Comparison of ENCODE assay signal across 12 cellular contexts in genomic region chr13:50358221-50358620, GRCh38.
DNase-seq lines count a peak whose midpoint lies in the region; ATAC-seq and TF ChIP-seq lines count a peak whose summit lies in the region.
"Had no signal": no experiment of that assay in that cellular context is flagged by ENCODE, and none has a peak within 500 bp of the region (broad histone marks: within the 10 kb centered on the region; RNA-seq: fewer than 3 reads in every experiment).

No MANE protein-coding gene starts in this region.

- H2AFZ ChIP-seq in GM23338, result no peak overlapping the region

- no peak for ATAC-seq in HG02852 (IDR thresholded peaks at IDR 0.05; ENCODE audit: unreplicated experiment)
- ATAC-seq in GM23338, result no peak

- in situ Hi-C loops in transverse colon (cut with MboI; ENCODE audit: low pct_ligation_motif_present in 1 of 4, low pct_unique_long_range_greater_than_20kb in 1 of 4, low sequenced_read_pairs in 3 of 4), result no loop called here

- intact Hi-C loops in transverse colon (cut with DNase I; ENCODE audit: low total_unique reads), result no loop called here

- H3K79me2 ChIP-seq in GM23338 (replicated peaks; ENCODE audit: insufficient read depth), result no peaks in the 10 kb centered on the region

- H3K4me2 ChIP-seq in GM23338, result no peak overlapping the region

- H3K36me3 Mint-ChIP-seq in GM23338 (ENCODE audit: low read depth), result no peaks in the 10 kb centered on the region

- peaks cover 0 to 21% (median 7%) of the 10 kb centered on the region in 4 donors for H3K4me1 ChIP-seq in transverse colon
- H3K4me1 ChIP-seq in GM23338 (ENCODE audit: insufficient read depth), result no peaks in the 10 kb centered on the region

- no peaks in the 10 kb centered on the region for H3K9me2 ChIP-seq in GM23338 (ENCODE audit: insufficient read depth)

- no peaks in the 10 kb centered on the region for H3F3A ChIP-seq in GM23338 (replicated peaks; ENCODE audit: low read depth)

- H3K27me3 ChIP-seq in transverse colon (no peaks in the 10 kb centered on the region), GM23338 (ENCODE audit: insufficient read depth) (no peaks in the 10 kb centered on the region)

- peak in 2 of 3 experiments; percentile 16 to 68 for DNase-seq in NCI-H1417 (lab: John Stamatoyannopoulos, UW)
- no peak for DNase-seq in NCI-H1417 treated with DMSO at 0.1 percent for 48 hours (lab: John Stamatoyannopoulos, UW)
- peak in 6 of 61 donors; percentile 8 to 45 (median 21) for DNase-seq in caudate nucleus (lab: John Stamatoyannopoulos, UW)
- peak; percentile 59 for DNase-seq in medulla oblongata (ENCODE audit: extremely low spot score)
- DNase-seq in transverse colon, result no peak
- DNase-seq in GM23338 (ENCODE audit: low spot score), result no peak
- DNase-seq in stimulated activated CD4-positive, alpha-beta T cell treated with anti-CD3 and anti-CD28 coated beads, Interleukin-2, amount 100 ng/mL, for 24 hours, result no peak
- DNase-seq: effector memory CD4-positive, alpha-beta T cell; islet precursor cell; NCI-H1436; stimulated activated CD4-positive, alpha-beta T cell treated with anti-CD3 and anti-CD28 coated beads, Interleukin-12 subunit alpha, Interleukin-12 subunit beta, amount 100 ng/mL, for 4 hours had no signal

- H3K4me3 Mint-ChIP-seq in GM23338, result no peak overlapping the region

- no peaks in the 10 kb centered on the region; the same call in 2 of the 3 replicates for H3K4me1 Mint-ChIP-seq in GM23338

- no peaks in the 10 kb centered on the region for H3K36me3 ChIP-seq in transverse colon
- H3K36me3 ChIP-seq in GM23338 (ENCODE audit: insufficient read depth), result no peaks in the 10 kb centered on the region

- H3K9me3 Mint-ChIP-seq in GM23338, result no peaks in the 10 kb centered on the region

- no peak for TF ChIP-seq CTCF in transverse colon (IDR thresholded peaks at IDR 0.05)
- no peak for TF ChIP-seq CTCF in GM23338 (conservative IDR thresholded peaks at IDR 0.05; ENCODE audit: low read depth in 2 of 2)

- no peak overlapping the region for H3K4me3 ChIP-seq in transverse colon
- H3K4me3 ChIP-seq in GM23338, result no peak overlapping the region

- no peaks in the 10 kb centered on the region for H4K20me1 ChIP-seq in GM23338 (replicated peaks; ENCODE audit: insufficient read depth)

- TF ChIP-seq EP300 in transverse colon (IDR thresholded peaks at IDR 0.05; ENCODE audit: low read depth), result no peak

- no peak for TF ChIP-seq POLR2A in transverse colon (IDR thresholded peaks at IDR 0.05)

- H3K27ac Mint-ChIP-seq in GM23338, result no peak overlapping the region

- peak overlapping the region; percentile 77 for H3K27ac ChIP-seq in caudate nucleus (ENCODE audit: low read depth, low read length)
- peak overlapping the region; percentile 30 to 66 (median 49) for H3K27ac ChIP-seq in transverse colon
- H3K27ac ChIP-seq in GM23338 (ENCODE audit: low read depth), result no peak overlapping the region

- no peaks in the 10 kb centered on the region for H3K27me3 Mint-ChIP-seq in GM23338 (ENCODE audit: insufficient read depth, low read depth, poor library complexity)

- H3K9me3 ChIP-seq in transverse colon, result no peaks in the 10 kb centered on the region

TF ChIP-seq in GM23338, 12 proteins besides CTCF, POLR2A, EP300 and RAD21 (continues in another document):
- no peak for TF ChIP-seq STAT1 (IDR thresholded peaks at IDR 0.05; ENCODE audit: unreplicated experiment)
- no peak for TF ChIP-seq CREB1 (CRISPR knock-in tag; IDR thresholded peaks at IDR 0.05; ENCODE audit: low read depth)
- no peak for TF ChIP-seq NANOG (IDR thresholded peaks at IDR 0.05; ENCODE audit: borderline replicate concordance)
- no peak for TF ChIP-seq ZNF114 (CRISPR knock-in tag; IDR thresholded peaks at IDR 0.05)
- TF ChIP-seq JUNB (IDR thresholded peaks at IDR 0.05; ENCODE audit: unreplicated experiment), result no peak
- no peak for TF ChIP-seq POLR2AphosphoS5 (IDR thresholded peaks at IDR 0.05; ENCODE audit: low read depth)
- no peak for TF ChIP-seq EZH2phosphoT487 (IDR thresholded peaks at IDR 0.05; ENCODE audit: unreplicated experiment)
- no peak for TF ChIP-seq REST (IDR thresholded peaks at IDR 0.05; ENCODE audit: unreplicated experiment)
- no peak for TF ChIP-seq ZNF331 (CRISPR knock-in tag; IDR thresholded peaks at IDR 0.05; ENCODE audit: low read depth)
- TF ChIP-seq, protein P1, sequence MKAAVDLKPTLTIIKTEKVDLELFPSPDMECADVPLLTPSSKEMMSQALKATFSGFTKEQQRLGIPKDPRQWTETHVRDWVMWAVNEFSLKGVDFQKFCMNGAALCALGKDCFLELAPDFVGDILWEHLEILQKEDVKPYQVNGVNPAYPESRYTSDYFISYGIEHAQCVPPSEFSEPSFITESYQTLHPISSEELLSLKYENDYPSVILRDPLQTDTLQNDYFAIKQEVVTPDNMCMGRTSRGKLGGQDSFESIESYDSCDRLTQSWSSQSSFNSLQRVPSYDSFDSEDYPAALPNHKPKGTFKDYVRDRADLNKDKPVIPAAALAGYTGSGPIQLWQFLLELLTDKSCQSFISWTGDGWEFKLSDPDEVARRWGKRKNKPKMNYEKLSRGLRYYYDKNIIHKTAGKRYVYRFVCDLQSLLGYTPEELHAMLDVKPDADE (IDR thresholded peaks at IDR 0.05), result no peak
- no peak for TF ChIP-seq EZH2 (IDR thresholded peaks at IDR 0.05; ENCODE audit: low read depth, unreplicated experiment)

Comparison
In these comparisons a context has a peak if more than half of its experiments do, and no peak if none do; other contexts are left out.
1. DNase-seq: peak in NCI-H1417 (2 of 3) and medulla oblongata (single experiment); none in NCI-H1417 treated with DMSO at 0.1 percent for 48 hours (single experiment), transverse colon (single experiment), GM23338 (single experiment) and stimulated activated CD4-positive, alpha-beta T cell treated with anti-CD3 and anti-CD28 coated beads, Interleukin-2, amount 100 ng/mL, for 24 hours (0 of 2).